ENCODE assay signal across 17 cellular contexts in the genomic region with DNA sequence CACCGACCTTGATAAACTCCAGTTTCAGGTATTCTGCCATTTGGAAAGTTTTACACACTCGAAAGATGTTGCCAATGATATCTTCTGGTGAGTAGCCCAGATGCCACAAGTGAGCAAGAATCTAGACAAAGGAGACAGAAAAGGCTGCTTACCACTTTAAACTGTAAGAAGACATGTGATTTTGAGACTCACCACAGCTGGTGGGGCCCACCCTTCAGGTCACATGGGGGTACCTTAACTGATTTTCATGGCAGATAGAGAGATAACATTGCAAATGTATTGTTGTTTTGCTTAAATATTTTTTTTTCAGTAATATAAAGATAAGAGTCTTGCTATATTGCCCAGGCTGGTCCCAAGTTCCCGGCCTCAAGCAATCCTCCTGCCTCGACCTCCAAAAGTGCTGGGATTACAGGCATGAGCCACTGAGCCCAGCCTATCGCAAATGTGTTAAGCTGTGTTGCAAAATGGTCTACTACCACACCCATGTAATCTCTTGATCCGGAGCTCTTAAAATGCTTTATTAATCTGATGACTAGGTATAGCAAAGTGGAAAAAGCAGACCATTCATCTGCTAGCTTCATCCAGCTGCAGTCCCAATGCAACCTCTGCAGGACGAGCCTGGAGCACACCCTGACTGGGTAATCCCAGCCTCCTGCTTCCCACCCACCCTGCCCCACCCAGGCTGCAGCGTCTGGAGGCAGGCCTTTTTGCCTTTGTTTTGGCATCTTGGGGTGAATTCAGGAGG. TPM values are rescaled to one million over a fixed set of nuclear protein-coding genes. Genes with fewer than 3 reads are reported as not detected.
DNase-seq lines count a peak whose midpoint lies in the region; ATAC-seq and TF ChIP-seq lines count a peak whose summit lies in the region.
"Had no signal": no experiment of that assay in that cellular context is flagged by ENCODE, and none has a peak within 500 bp of the region (broad histone marks: within the 10 kb centered on the region; RNA-seq: fewer than 3 reads in every experiment).

No MANE protein-coding gene starts in this region.

- H3K36me3 Mint-ChIP-seq in activated naive CD8-positive, alpha-beta T cell treated with anti-CD3 and anti-CD28 coated beads, Interleukin-2, amount 10 ng/mL, durations not matched to agents 7 days and 5 days, result peaks cover 48% of the 10 kb centered on the region
- peaks cover 44% of the 10 kb centered on the region for H3K36me3 Mint-ChIP-seq in activated naive CD8-positive, alpha-beta T cell treated with anti-CD3 and anti-CD28 coated beads for 36 hours
- peaks cover 97% of the 10 kb centered on the region for H3K36me3 Mint-ChIP-seq in activated T-helper 17 cell treated with anti-CD3 and anti-CD28 coated beads, Interleukin-2, amount 50 U/mL, for 72 hours (ENCODE audit: low read depth)

- POLR2A ChIA-PET in activated naive CD8-positive, alpha-beta T cell treated with anti-CD3 and anti-CD28 coated beads, Interleukin-2, amount 10 ng/mL, durations not matched to agents 7 days and 5 days (lab: Charles Lee), result interaction anchor here (1.2 to 1.7 kb wide), 2 partner anchors 9 to 17 kb away, joined by 4 to 5 read pairs; no protein-coding TSS in a partner anchor

- no peaks in the 10 kb centered on the region for H3K4me1 ChIP-seq in effector memory CD4-positive, alpha-beta T cell (ENCODE audit: control insufficient read depth, insufficient read depth, low read length, poor library complexity, severe bottlenecking)

- no peaks in the 10 kb centered on the region for H3K27me3 Mint-ChIP-seq in activated naive CD8-positive, alpha-beta T cell treated with anti-CD3 and anti-CD28 coated beads, Interleukin-2, amount 10 ng/mL, durations not matched to agents 7 days and 5 days
- no peaks in the 10 kb centered on the region for H3K27me3 Mint-ChIP-seq in activated naive CD8-positive, alpha-beta T cell treated with anti-CD3 and anti-CD28 coated beads for 36 hours
- H3K27me3 Mint-ChIP-seq in activated T-helper 17 cell treated with anti-CD3 and anti-CD28 coated beads, Interleukin-2, amount 50 U/mL, for 72 hours, result no peaks in the 10 kb centered on the region
- H3K27me3 Mint-ChIP-seq: CD4-positive, CD25-positive, alpha-beta regulatory T cell had no signal

- H3K4me3 Mint-ChIP-seq in activated naive CD8-positive, alpha-beta T cell treated with anti-CD3 and anti-CD28 coated beads, Interleukin-2, amount 10 ng/mL, durations not matched to agents 7 days and 5 days, result no peak overlapping the region
- H3K4me3 Mint-ChIP-seq in activated naive CD8-positive, alpha-beta T cell treated with anti-CD3 and anti-CD28 coated beads for 36 hours, result no peak overlapping the region
- no peak overlapping the region for H3K4me3 Mint-ChIP-seq in activated T-helper 17 cell treated with anti-CD3 and anti-CD28 coated beads, Interleukin-2, amount 50 U/mL, for 72 hours
- H3K4me3 Mint-ChIP-seq: CD4-positive, CD25-positive, alpha-beta regulatory T cell had no signal

- no peak for TF ChIP-seq POLR2A in NB4 (IDR thresholded peaks at IDR 0.05; ENCODE audit: extremely low read depth, insufficient read length)

- peaks cover 56% of the 10 kb centered on the region for H3K36me3 ChIP-seq in effector memory CD4-positive, alpha-beta T cell (ENCODE audit: control insufficient read depth, insufficient read depth, low read length)

- no peak overlapping the region for H3K4me3 ChIP-seq in NB4 (ENCODE audit: low read depth, low read length)
- H3K4me3 ChIP-seq in effector memory CD4-positive, alpha-beta T cell (ENCODE audit: insufficient read depth, low read depth, low read length, poor library complexity, severe bottlenecking), result no peak overlapping the region

- peaks cover 24% of the 10 kb centered on the region for H3K4me1 Mint-ChIP-seq in activated naive CD8-positive, alpha-beta T cell treated with anti-CD3 and anti-CD28 coated beads, Interleukin-2, amount 10 ng/mL, durations not matched to agents 7 days and 5 days
- no peaks in the 10 kb centered on the region for H3K4me1 Mint-ChIP-seq in activated naive CD8-positive, alpha-beta T cell treated with anti-CD3 and anti-CD28 coated beads for 36 hours
- no peaks in the 10 kb centered on the region for H3K4me1 Mint-ChIP-seq in activated T-helper 17 cell treated with anti-CD3 and anti-CD28 coated beads, Interleukin-2, amount 50 U/mL, for 72 hours
- H3K4me1 Mint-ChIP-seq: CD4-positive, CD25-positive, alpha-beta regulatory T cell had no signal

- no peak for TF ChIP-seq CTCF in NB4 (IDR thresholded peaks at IDR 0.05; ENCODE audit: low read depth, low read length)

- no peak overlapping the region for H3K27ac ChIP-seq in effector memory CD4-positive, alpha-beta T cell (ENCODE audit: insufficient read depth, low read length, poor library complexity, severe bottlenecking)

- H3K27me3 ChIP-seq in effector memory CD4-positive, alpha-beta T cell (replicated peaks; ENCODE audit: control insufficient read depth, insufficient read depth, low read length, poor library complexity, severe bottlenecking), result no peaks in the 10 kb centered on the region

- H3K9me3 ChIP-seq in effector memory CD4-positive, alpha-beta T cell (ENCODE audit: control insufficient read depth, low read length), result no peaks in the 10 kb centered on the region

- no peak for DNase-seq in activated naive CD8-positive, alpha-beta T cell treated with anti-CD3 and anti-CD28 coated beads, Interleukin-2, amount 10 ng/mL, durations not matched to agents 7 days and 5 days
- no peak for DNase-seq in activated naive CD8-positive, alpha-beta T cell treated with anti-CD3 and anti-CD28 coated beads for 36 hours
- DNase-seq in NB4 (ENCODE audit: low read depth) (peak; percentile 13), CD1c-positive myeloid dendritic cell (ENCODE audit: extremely low spot score) (no peak)
- DNase-seq in effector memory CD4-positive, alpha-beta T cell, result no peak
- DNase-seq: CD4-positive, CD25-positive, alpha-beta regulatory T cell; DMS53; KBM-7; NCI-H1092; NCI-H146; NCI-H2081; NCI-H510A; NCI-H774 had no signal

- no peak overlapping the region for H3K27ac Mint-ChIP-seq in activated naive CD8-positive, alpha-beta T cell treated with anti-CD3 and anti-CD28 coated beads, Interleukin-2, amount 10 ng/mL, durations not matched to agents 7 days and 5 days
- no peak overlapping the region for H3K27ac Mint-ChIP-seq in activated naive CD8-positive, alpha-beta T cell treated with anti-CD3 and anti-CD28 coated beads for 36 hours
- no peak overlapping the region for H3K27ac Mint-ChIP-seq in activated T-helper 17 cell treated with anti-CD3 and anti-CD28 coated beads, Interleukin-2, amount 50 U/mL, for 72 hours

- H3K9me3 Mint-ChIP-seq in activated naive CD8-positive, alpha-beta T cell treated with anti-CD3 and anti-CD28 coated beads, Interleukin-2, amount 10 ng/mL, durations not matched to agents 7 days and 5 days, result no peaks in the 10 kb centered on the region
- H3K9me3 Mint-ChIP-seq in activated naive CD8-positive, alpha-beta T cell treated with anti-CD3 and anti-CD28 coated beads for 36 hours, result no peaks in the 10 kb centered on the region
- no peaks in the 10 kb centered on the region for H3K9me3 Mint-ChIP-seq in activated T-helper 17 cell treated with anti-CD3 and anti-CD28 coated beads, Interleukin-2, amount 50 U/mL, for 72 hours
- H3K9me3 Mint-ChIP-seq: CD4-positive, CD25-positive, alpha-beta regulatory T cell had no signal

- peak; percentile 15 for ATAC-seq in activated naive CD8-positive, alpha-beta T cell treated with anti-CD3 and anti-CD28 coated beads, Interleukin-2, amount 10 ng/mL, durations not matched to agents 7 days and 5 days (ENCODE audit: low read depth)
- ATAC-seq in esophagus mucosa, result peak; percentile 83
- no peak for ATAC-seq in activated T-helper 17 cell treated with anti-CD3 and anti-CD28 coated beads, Interleukin-2, amount 50 U/mL, for 72 hours (replicated peaks)

RNA-seq across cellular contexts. Expression of a gene that starts 18.5 kb away (rescaled TPM):
- total RNA-seq in activated naive CD8-positive, alpha-beta T cell treated with anti-CD3 and anti-CD28 coated beads, Interleukin-2, amount 10 ng/mL, durations not matched to agents 7 days and 5 days, result 10 to 100 TPM; 53.0 to 56.6 TPM
- 100 to 1,000 TPM; 111 to 112 TPM for total RNA-seq in activated naive CD8-positive, alpha-beta T cell treated with anti-CD3 and anti-CD28 coated beads for 36 hours
- 29.1 TPM for total RNA-seq in esophagus mucosa
- 100 to 1,000 TPM in 1 of 2 donors, 10 to 100 TPM in 1; 62.2 to 100 TPM for total RNA-seq in activated T-helper 17 cell treated with anti-CD3 and anti-CD28 coated beads, Interleukin-2, amount 50 U/mL, for 72 hours

RNA-seq across cellular contexts. Expression of a gene that starts 25.9 kb away (rescaled TPM):
- total RNA-seq in activated naive CD8-positive, alpha-beta T cell treated with anti-CD3 and anti-CD28 coated beads, Interleukin-2, amount 10 ng/mL, durations not matched to agents 7 days and 5 days, result 10 to 100 TPM; 21.4 to 22.9 TPM
- 1 to 10 TPM; 2.6 to 3.2 TPM for total RNA-seq in activated naive CD8-positive, alpha-beta T cell treated with anti-CD3 and anti-CD28 coated beads for 36 hours
- 1.2 TPM for total RNA-seq in esophagus mucosa
- 10 to 100 TPM in 1 of 2 donors, 1 to 10 TPM in 1; 6.5 to 11.3 TPM for total RNA-seq in activated T-helper 17 cell treated with anti-CD3 and anti-CD28 coated beads, Interleukin-2, amount 50 U/mL, for 72 hours
- total RNA-seq: G401, H4 had no signal

RNA-seq across cellular contexts. Expression of a gene that starts 53.5 kb away (rescaled TPM):
- 1 to 10 TPM; 3.0 to 3.8 TPM for total RNA-seq in activated naive CD8-positive, alpha-beta T cell treated with anti-CD3 and anti-CD28 coated beads, Interleukin-2, amount 10 ng/mL, durations not matched to agents 7 days and 5 days
- under 1 TPM; 0.62 to 0.74 TPM for total RNA-seq in activated naive CD8-positive, alpha-beta T cell treated with anti-CD3 and anti-CD28 coated beads for 36 hours
- 4.3 TPM for total RNA-seq in esophagus mucosa
- total RNA-seq in activated T-helper 17 cell treated with anti-CD3 and anti-CD28 coated beads, Interleukin-2, amount 50 U/mL, for 72 hours, result 1 to 10 TPM in 1 of 2 donors, under 1 TPM in 1; 0.93 to 1.6 TPM
